Comparison of ENCODE assay signal across 8 cellular contexts in genomic region chr1:159881930-159882839, GRCh38. TPM values are rescaled to one million over a fixed set of nuclear protein-coding genes. Genes with fewer than 3 reads are reported as not detected.
DNase-seq lines count a peak whose midpoint lies in the region; ATAC-seq and TF ChIP-seq lines count a peak whose summit lies in the region.

No MANE protein-coding gene starts in this region.

- H3K9me3 ChIP-seq in gastroesophageal sphincter, result no peaks in the 10 kb centered on the region

- H3K27me3 ChIP-seq in gastroesophageal sphincter, result no peaks in the 10 kb centered on the region

- H3K4me1 ChIP-seq in gastroesophageal sphincter, result peaks cover 0 to 8% (median 0%) of the 10 kb centered on the region in 3 donors

- H3K36me3 ChIP-seq in gastroesophageal sphincter, result peaks cover 0 to 3% of the 10 kb centered on the region in 2 donors

- TF ChIP-seq CTCF in gastroesophageal sphincter (IDR thresholded peaks at IDR 0.05) (no peak), nephron progenitor cell (IDR thresholded peaks at IDR 0.05) (no peak)

- no peak overlapping the region for H3K27ac Mint-ChIP-seq in nephron progenitor cell

- WGBS in gastroesophageal sphincter (ENCODE audit: low coverage in 1 of 2), 2 donors, result 59 to 72% methylated on average over 5 of the region's 5 CpGs

- DNase-seq in 8988T (peak; percentile 53), GM04503 (ENCODE audit: low read depth) (peak; percentile 76), NCI-H345 (lab: John Stamatoyannopoulos, UW) (peak; percentile 94), astrocyte of the hippocampus (ENCODE audit: low read depth, low spot score) (peak; percentile 92), kidney tubule cell (ENCODE audit: low spot score) (peak; percentile 100), nephron progenitor cell (no peak), GM19240 (ENCODE audit: insufficient read length, low spot score) (no peak)

- no peak for TF ChIP-seq POLR2A in gastroesophageal sphincter (IDR thresholded peaks at IDR 0.05)

- H3K4me1 Mint-ChIP-seq in nephron progenitor cell, result no peaks in the 10 kb centered on the region

- H3K36me3 Mint-ChIP-seq in nephron progenitor cell (ENCODE audit: low read depth), result no peaks in the 10 kb centered on the region

- no peaks in the 10 kb centered on the region for H3K9me3 Mint-ChIP-seq in nephron progenitor cell

- H3K27me3 Mint-ChIP-seq in nephron progenitor cell (ENCODE audit: low read depth, poor library complexity), result peaks cover 7% of the 10 kb centered on the region

- no peak overlapping the region for H3K4me3 ChIP-seq in gastroesophageal sphincter

- no peak for ATAC-seq in gastroesophageal sphincter

- no peak overlapping the region for H3K4me3 Mint-ChIP-seq in nephron progenitor cell

- no peak for TF ChIP-seq EP300 in gastroesophageal sphincter (IDR thresholded peaks at IDR 0.05)

- no peak overlapping the region for H3K27ac ChIP-seq in gastroesophageal sphincter

RNA-seq across cellular contexts. Expression of gene CFAP45, which starts 17.8 kb away (rescaled TPM):
- under 1 TPM in 2 of 4 donors, not detected in 2; 0.27 to 0.81 TPM for total RNA-seq in gastroesophageal sphincter

RNA-seq across cellular contexts. Expression of gene VSIG8, which starts 19.7 kb away (rescaled TPM):
- not detected for total RNA-seq in gastroesophageal sphincter

RNA-seq across cellular contexts. Expression of gene TAGLN2, which starts 43.1 kb away (rescaled TPM):
- 100 to 1,000 TPM in 3 of 4 donors, 10 to 100 TPM in 1; 75.3 to 239 (median 217) TPM for total RNA-seq in gastroesophageal sphincter

RNA-seq across cellular contexts. Expression of gene SLAMF8, which starts 55.5 kb away (rescaled TPM):
- 1 to 10 TPM in 3 of 4 donors, not detected in 1; 1.4 to 4.3 (median 4.2) TPM for total RNA-seq in gastroesophageal sphincter

Comparison
In these comparisons a context has a peak if more than half of its experiments do, and no peak if none do; other contexts are left out.
1. DNase-seq: peak in 8988T (single experiment), GM04503 (single experiment), NCI-H345 (single experiment), astrocyte of the hippocampus (single experiment) and kidney tubule cell (single experiment); none in nephron progenitor cell (single experiment) and GM19240 (single experiment).